In genomic region chr15:64622410-64623260, GRCh38 we compare ENCODE assay signal across 8 cellular contexts.
DNase-seq lines count a peak whose midpoint lies in the region; ATAC-seq and TF ChIP-seq lines count a peak whose summit lies in the region.

No MANE protein-coding gene starts in this region.

- no peaks in the 10 kb centered on the region for H3K4me1 ChIP-seq in prostate gland (replicated peaks)

- WGBS in prostate gland = 47% methylated on average over 7 of the region's 7 CpGs

- H3K36me3 ChIP-seq in prostate gland = no peaks in the 10 kb centered on the region

- H3K27ac ChIP-seq in prostate gland = peak overlapping the region in 1 of 2 donors; percentile 20

- peak; percentile 74 for ATAC-seq in HG03354 (IDR thresholded peaks at IDR 0.05; ENCODE audit: poor library complexity, severe bottlenecking, unreplicated experiment)

- no peak overlapping the region for H3K4me3 ChIP-seq in prostate gland

- DNase-seq in activated T-cell treated with anti-CD3 and anti-CD28 coated beads, Interleukin-2, amount 50 U/mL, for 48 hours = peak; percentile 54 to 58
- peak; percentile 6 to 21 for DNase-seq in stimulated activated CD4-positive, alpha-beta T cell treated with anti-CD3 and anti-CD28 coated beads, Interleukin-15, amount 100 ng/mL, for 1 hour (ENCODE audit: low read depth in 1 of 2, low spot score in 1 of 2)
- DNase-seq in D341Med (ENCODE audit: low spot score) = no peak
- no peak for DNase-seq in prostate gland (ENCODE audit: low spot score)
- no peak for DNase-seq in HuH-7 (ENCODE audit: low spot score)
- DNase-seq in medulla oblongata (ENCODE audit: extremely low spot score) = no peak

- TF ChIP-seq POLR2A in GM18951 (IDR thresholded peaks at IDR 0.05; ENCODE audit: extremely low read depth, insufficient read depth, insufficient read length) (peak; percentile 20), prostate gland (IDR thresholded peaks at IDR 0.05) (no peak)

- intact Hi-C loops in prostate gland (cut with DNase I) = no loop called here

- H3K27me3 ChIP-seq in prostate gland (replicated peaks; ENCODE audit: insufficient read depth) = no peaks in the 10 kb centered on the region

- H3K9me3 ChIP-seq in prostate gland = no peaks in the 10 kb centered on the region

- in situ Hi-C loops in GM18951 (cut with MboI; ENCODE audit: low sequenced_read_pairs, unreplicated experiment) = no loop called here

- no peak for TF ChIP-seq CTCF in prostate gland (IDR thresholded peaks at IDR 0.05)

Comparison
In these comparisons a context has a peak if more than half of its experiments do, and no peak if none do; other contexts are left out.
1. DNase-seq: peak in activated T-cell treated with anti-CD3 and anti-CD28 coated beads, Interleukin-2, amount 50 U/mL, for 48 hours (2 of 2) and stimulated activated CD4-positive, alpha-beta T cell treated with anti-CD3 and anti-CD28 coated beads, Interleukin-15, amount 100 ng/mL, for 1 hour (2 of 2); none in D341Med (single experiment), prostate gland (single experiment), HuH-7 (single experiment) and medulla oblongata (single experiment).